9 cellular contexts compared by ENCODE assay signal in genomic region chrX:24647257-24648058, GRCh38. TPM values are rescaled to one million over a fixed set of nuclear protein-coding genes. Genes with fewer than 3 reads are reported as not detected.
DNase-seq lines count a peak whose midpoint lies in the region; FAIRE-seq lines count a peak whose summit lies in the region.
"Had no signal": no experiment of that assay in that cellular context is flagged by ENCODE, and none has a peak within 500 bp of the region (broad histone marks: within the 10 kb centered on the region; RNA-seq: fewer than 3 reads in every experiment).

Gene PCYT1B, minus strand, starts transcription at chrX:24647347. Its CDS starts 242 bp downstream, at chrX:24647105.

- H3K4me1 ChIP-seq in ACC112 (ENCODE audit: control insufficient read depth, insufficient read depth, low read length, unreplicated experiment) (no peaks in the 10 kb centered on the region), stomach smooth muscle (ENCODE audit: control insufficient read depth, insufficient read depth, low read length) (peaks cover 4% of the 10 kb centered on the region)

- H3K9ac ChIP-seq in stomach smooth muscle (ENCODE audit: low read length in 2 of 2), result peak within 1 kb of the TSS in 1 of 2 donors; percentile 47

- H3K27me3 Mint-ChIP-seq in activated naive CD4-positive, alpha-beta T cell treated with anti-CD3 and anti-CD28 coated beads for 36 hours (ENCODE audit: low read depth), result peaks cover 6% of the 10 kb centered on the region

- DNase-seq in GM19239 (ENCODE audit: insufficient read length, low spot score), result no peak
- peak; percentile 6 for DNase-seq in HuH-7.5 (ENCODE audit: low spot score)
- DNase-seq in SHP77 treated with DMSO at 0.1 percent for 48 hours (lab: John Stamatoyannopoulos, UW), result peak; percentile 63
- peak; percentile 72 for DNase-seq in activated naive CD4-positive, alpha-beta T cell treated with anti-CD3 and anti-CD28 coated beads for 36 hours
- peak; percentile 54 for DNase-seq in foreskin melanocyte
- DNase-seq in non-pigmented ciliary epithelial cell (ENCODE audit: low read depth), result peak; percentile 9

- peak within 1 kb of the TSS; percentile 44 for H2AFZ ChIP-seq in ACC112 (ENCODE audit: low read length, unreplicated experiment)

- H3K27ac ChIP-seq in ACC112 (ENCODE audit: low read depth, low read length), result no peak within 1 kb of the TSS
- H3K27ac ChIP-seq in stomach smooth muscle (ENCODE audit: low read length), result no peak within 1 kb of the TSS

- H3K4me3 Mint-ChIP-seq in activated naive CD4-positive, alpha-beta T cell treated with anti-CD3 and anti-CD28 coated beads for 36 hours, result peak within 1 kb of the TSS; percentile 68

- CTCF ChIA-PET in activated naive CD4-positive, alpha-beta T cell treated with anti-CD3 and anti-CD28 coated beads for 36 hours (lab: Charles Lee), result interaction anchor here (1.2 to 1.5 kb wide), 2 partner anchors 29 to 277 kb away, joined by 3 to 4 read pairs; no protein-coding TSS in a partner anchor

- H3K36me3 Mint-ChIP-seq in activated naive CD4-positive, alpha-beta T cell treated with anti-CD3 and anti-CD28 coated beads for 36 hours (ENCODE audit: low read depth), result no peaks in the 10 kb centered on the region

- H3K9me3 Mint-ChIP-seq in activated naive CD4-positive, alpha-beta T cell treated with anti-CD3 and anti-CD28 coated beads for 36 hours, result no peaks in the 10 kb centered on the region

- no peak within 1 kb of the TSS for H3K27ac Mint-ChIP-seq in activated naive CD4-positive, alpha-beta T cell treated with anti-CD3 and anti-CD28 coated beads for 36 hours

- intact Hi-C loops in activated naive CD4-positive, alpha-beta T cell treated with anti-CD3 and anti-CD28 coated beads for 36 hours (cut with micrococcal nuclease), result loop anchor here (10.0 kb wide), 1 partner anchor 253 kb away; no protein-coding TSS in a partner anchor

- H3K27me3 ChIP-seq in ACC112 (ENCODE audit: insufficient read depth, low read length) (peaks cover 54% of the 10 kb centered on the region), stomach smooth muscle (ENCODE audit: control insufficient read depth in 1 of 2, insufficient read depth in 2 of 2, low read length in 2 of 2) (peaks cover 0 to 15% of the 10 kb centered on the region in 2 donors)

- H3K36me3 ChIP-seq in ACC112 (ENCODE audit: insufficient read depth, low read length) (no peaks in the 10 kb centered on the region), stomach smooth muscle (ENCODE audit: control insufficient read depth in 2 of 2, insufficient read depth in 2 of 2, low read length in 2 of 2) (no peaks in the 10 kb centered on the region)

- H3K4me3 ChIP-seq in ACC112 (ENCODE audit: low read depth, low read length) (peak within 1 kb of the TSS; percentile 64), stomach smooth muscle (ENCODE audit: low read length in 2 of 2) (peak within 1 kb of the TSS; percentile 55 to 68)

- peak; percentile 56 for FAIRE-seq in GM19239 (lab: Jason Lieb, UNC)
- FAIRE-seq: G401.6 had no signal

- no peaks in the 10 kb centered on the region for H3K9me3 ChIP-seq in stomach smooth muscle (ENCODE audit: control insufficient read depth in 2 of 2, low read length in 2 of 2)

- H3K79me2 ChIP-seq in ACC112 (ENCODE audit: control insufficient read depth, insufficient read depth, low read length, unreplicated experiment), result no peaks in the 10 kb centered on the region

- peaks cover 11% of the 10 kb centered on the region for H3K4me1 Mint-ChIP-seq in activated naive CD4-positive, alpha-beta T cell treated with anti-CD3 and anti-CD28 coated beads for 36 hours (ENCODE audit: low read depth)

RNA-seq across cellular contexts. Expression of gene PCYT1B, which starts in this region (rescaled TPM):
- under 1 TPM in 1 of 2 experiments, not detected in 1; 0.17 TPM for total RNA-seq in activated naive CD4-positive, alpha-beta T cell treated with anti-CD3 and anti-CD28 coated beads for 36 hours

Comparison
In these comparisons a context has a peak if more than half of its experiments do, and no peak if none do; other contexts are left out.
1. Peak in DNase-seq in activated naive CD4-positive, alpha-beta T cell treated with anti-CD3 and anti-CD28 coated beads for 36 hours; RNA of the gene not detected or under 1 TPM.